8 cellular contexts compared by ENCODE assay signal in genomic region chr11:116224154-116224888, GRCh38.
DNase-seq lines count a peak whose midpoint lies in the region; ATAC-seq and TF ChIP-seq lines count a peak whose summit lies in the region.

No MANE protein-coding gene starts in this region.

- H2BK120ac ChIP-seq in H9 (ENCODE audit: low read depth, low read length, poor library complexity, severe bottlenecking), result no peak overlapping the region

- H2AFZ ChIP-seq in H9 (ENCODE audit: low read length), result no peak overlapping the region

- H3K79me1 ChIP-seq in H9 (ENCODE audit: insufficient read depth, low read depth, low read length, poor library complexity, severe bottlenecking), result no peaks in the 10 kb centered on the region

- no peaks in the 10 kb centered on the region for H3K23me2 ChIP-seq in H9 (ENCODE audit: insufficient read length, low read depth, low read length, poor library complexity, severe bottlenecking)

- H3K4me1 ChIP-seq in H9 (ENCODE audit: insufficient read depth, low read length) (no peaks in the 10 kb centered on the region), heart left ventricle (peaks cover 0 to 16% (median 0%) of the 10 kb centered on the region in 12 donors), sigmoid colon (no peaks in the 10 kb centered on the region)

- no peak overlapping the region for H4K5ac ChIP-seq in H9 (ENCODE audit: insufficient read length, low read depth, low read length)

- no peak overlapping the region for H3K27ac Mint-ChIP-seq in H9
- no peak overlapping the region for H3K27ac Mint-ChIP-seq in activated T-cell treated with anti-CD3 and anti-CD28 coated beads, Interleukin-2, amount 50 U/mL, for 72 hours

- no peaks in the 10 kb centered on the region for H4K20me1 ChIP-seq in H9 (ENCODE audit: control insufficient read depth, insufficient read depth, insufficient read length)

- H3K4me3 ChIP-seq in heart left ventricle (no peak overlapping the region), sigmoid colon (no peak overlapping the region)

- no peak for TF ChIP-seq EP300 in sigmoid colon (IDR thresholded peaks at IDR 0.05)

- H3K4me2 ChIP-seq in H9 (ENCODE audit: insufficient read depth, insufficient read length, low read length), result no peak overlapping the region

- intact Hi-C loops in heart left ventricle (cut with DNase I), result loop anchor here in 6 of 10 donors (2.0 to 10.0 kb wide), 6 partner anchors 230 to 902 kb away; no protein-coding TSS in a partner anchor
- intact Hi-C loops in sigmoid colon (cut with DNase I), result no loop called here

- H3K4me3 Mint-ChIP-seq in H9, result no peak overlapping the region
- no peak overlapping the region for H3K4me3 Mint-ChIP-seq in activated T-cell treated with anti-CD3 and anti-CD28 coated beads, Interleukin-2, amount 50 U/mL, for 72 hours

- H3K4me1 Mint-ChIP-seq in H9, result peaks cover 27 to 31% of the 10 kb centered on the region in 2 experiments
- no peaks in the 10 kb centered on the region for H3K4me1 Mint-ChIP-seq in activated T-cell treated with anti-CD3 and anti-CD28 coated beads, Interleukin-2, amount 50 U/mL, for 72 hours (ENCODE audit: low read depth)

- TF ChIP-seq POLR2A in heart left ventricle (IDR thresholded peaks at IDR 0.05) (no peak), sigmoid colon (IDR thresholded peaks at IDR 0.05) (no peak)

- H2BK5ac ChIP-seq in H9 (ENCODE audit: insufficient read length, low read length), result no peak overlapping the region

- H2BK15ac ChIP-seq in H9 (ENCODE audit: low read depth, low read length), result no peak overlapping the region

- DNase-seq in CMK (ENCODE audit: low read depth) (peak; percentile 5), H9 (peak; percentile 57), NCI-H526 treated with DMSO at 0.1 percent for 48 hours (lab: John Stamatoyannopoulos, UW) (peak; percentile 82), heart left ventricle (peak in 2 of 5 donors; percentile 36 to 63), sigmoid colon (no peak)
- DNase-seq in activated T-cell treated with anti-CD3 and anti-CD28 coated beads, Interleukin-2, amount 50 U/mL, for 72 hours, result peak; percentile 40 to 53

- H3K14ac ChIP-seq in H9 (ENCODE audit: insufficient read depth, low read length), result no peak overlapping the region

- no peak overlapping the region for H3T11ph ChIP-seq in H9 (ENCODE audit: low read length)

- no peak overlapping the region for H3K27ac ChIP-seq in H9 (ENCODE audit: insufficient read length, low read depth, low read length)
- H3K27ac ChIP-seq in heart left ventricle, result no peak overlapping the region
- H3K27ac ChIP-seq in sigmoid colon, result no peak overlapping the region

- H4K91ac ChIP-seq in H9 (ENCODE audit: insufficient read length, low read depth, low read length), result no peak overlapping the region

- H4K8ac ChIP-seq in H9 (replicated peaks; ENCODE audit: insufficient read length, low read depth, low read length), result no peak overlapping the region

- H3K9me3 ChIP-seq in H9 (ENCODE audit: control insufficient read depth, low read depth, low read length) (no peaks in the 10 kb centered on the region), heart left ventricle (no peaks in the 10 kb centered on the region), sigmoid colon (no peaks in the 10 kb centered on the region)

- H3K36me3 ChIP-seq in heart left ventricle (no peaks in the 10 kb centered on the region), sigmoid colon (no peaks in the 10 kb centered on the region)

- no peak overlapping the region for H2BK20ac ChIP-seq in H9 (ENCODE audit: low read depth, low read length, poor library complexity, severe bottlenecking)

- H3K27me3 Mint-ChIP-seq in H9 (ENCODE audit: low read depth), result peaks cover 3% of the 10 kb centered on the region
- peaks cover 8% of the 10 kb centered on the region for H3K27me3 Mint-ChIP-seq in activated T-cell treated with anti-CD3 and anti-CD28 coated beads, Interleukin-2, amount 50 U/mL, for 72 hours (ENCODE audit: low read depth)

- no peak overlapping the region for H2BK12ac ChIP-seq in H9 (ENCODE audit: insufficient read length, low read depth, low read length)

- H3K18ac ChIP-seq in H9 (ENCODE audit: insufficient read length, low read depth, low read length), result no peak overlapping the region

- no peaks in the 10 kb centered on the region for H3K9me3 Mint-ChIP-seq in H9
- H3K9me3 Mint-ChIP-seq in activated T-cell treated with anti-CD3 and anti-CD28 coated beads, Interleukin-2, amount 50 U/mL, for 72 hours, result no peaks in the 10 kb centered on the region

- no CpG with 5 or more reads among the region's 10 CpGs for WGBS in H9 (ENCODE audit: extremely low coverage, insufficient read length, low lambda C conversion rate)
- 42 to 48% (median 45%) methylated on average over 10 of the region's 10 CpGs for WGBS in heart left ventricle, 4 donors
- 36 to 44% methylated on average over 10 of the region's 10 CpGs for WGBS in sigmoid colon, 2 donors

- H3K79me2 ChIP-seq in H9 (ENCODE audit: insufficient read depth, low read length), result no peaks in the 10 kb centered on the region

- H3K27me3 ChIP-seq in H9 (ENCODE audit: insufficient read depth, low read length), result no peaks in the 10 kb centered on the region
- peaks cover 0 to 3% (median 0%) of the 10 kb centered on the region in 9 donors for H3K27me3 ChIP-seq in heart left ventricle
- no peaks in the 10 kb centered on the region for H3K27me3 ChIP-seq in sigmoid colon

- H3K36me3 Mint-ChIP-seq in H9 (ENCODE audit: insufficient read depth in 1 of 3, low read depth in 3 of 3), result peaks cover 0 to 4% (median 0%) of the 10 kb centered on the region in 3 experiments; a peak in 2 of 7 replicates
- H3K36me3 Mint-ChIP-seq in activated T-cell treated with anti-CD3 and anti-CD28 coated beads, Interleukin-2, amount 50 U/mL, for 72 hours (ENCODE audit: insufficient read depth in 2 of 2), result no peaks in the 10 kb centered on the region

- TF ChIP-seq CTCF in H9 (conservative IDR thresholded peaks at IDR 0.05) (peak; percentile 77), heart left ventricle (IDR thresholded peaks at IDR 0.05) (peak; percentile 55 to 77 (median 68)), sigmoid colon (IDR thresholded peaks at IDR 0.05) (peak in 3 of 4 experiments; percentile 28 to 70 (median 41))

- H3K23ac ChIP-seq in H9 (ENCODE audit: insufficient read length, low read depth, low read length), result no peak overlapping the region

- H3K56ac ChIP-seq in H9 (ENCODE audit: insufficient read length, low read depth, low read length), result no peak overlapping the region

- H3K9ac ChIP-seq in H9 (ENCODE audit: extremely low read depth, insufficient read length, low read length), result no peak overlapping the region

- H2AK5ac ChIP-seq in H9 (ENCODE audit: insufficient read length, low read length), result no peak overlapping the region

- ATAC-seq in activated T-cell treated with anti-CD3 and anti-CD28 coated beads, Interleukin-2, amount 50 U/mL, for 72 hours (replicated peaks in 1 of 2), result no peak
- peak in 3 of 4 donors; percentile 38 to 65 (median 53) for ATAC-seq in heart left ventricle
- ATAC-seq in HG03280 (IDR thresholded peaks at IDR 0.05; ENCODE audit: unreplicated experiment), result no peak
- ATAC-seq in HG03025 (IDR thresholded peaks at IDR 0.05; ENCODE audit: low FRiP score, unreplicated experiment), result no peak

- H3K4ac ChIP-seq in H9 (ENCODE audit: low read depth, low read length), result no peak overlapping the region

Comparison
In these comparisons a context has a peak if more than half of its experiments do, and no peak if none do; other contexts are left out.
1. ATAC-seq: peak in heart left ventricle (3 of 4); none in activated T-cell treated with anti-CD3 and anti-CD28 coated beads, Interleukin-2, amount 50 U/mL, for 72 hours (0 of 2), HG03280 (single experiment) and HG03025 (single experiment).
2. Peak in every context shown above with its lines, with median percentiles within 50 percentile points of each other: CTCF ChIP-seq.